In the genomic region with DNA sequence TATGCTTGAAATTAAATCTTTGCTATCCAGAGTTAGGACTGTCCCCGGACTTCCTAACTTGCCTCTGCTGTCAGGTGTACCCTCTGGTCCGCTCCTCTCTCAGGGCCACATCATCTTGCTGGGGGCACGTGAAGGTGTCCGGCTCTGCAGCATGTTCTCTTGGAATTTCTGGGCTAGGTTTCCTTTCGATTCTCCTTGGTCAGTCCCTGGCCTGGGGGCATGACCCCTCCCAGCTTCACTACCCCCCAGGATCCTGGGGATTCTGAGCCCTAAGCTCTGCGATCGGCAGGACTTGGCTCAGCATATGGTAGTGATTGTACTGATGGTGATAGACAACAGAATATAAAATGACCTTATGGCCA, we compare ENCODE assay signal across 9 cellular contexts. TPM values are rescaled to one million over a fixed set of nuclear protein-coding genes. Genes with fewer than 3 reads are reported as not detected.
A peak's percentile ranks its signal among the peaks of the same experiment; 100 is the strongest.
DNase-seq lines count a peak whose midpoint lies in the region; ATAC-seq, FAIRE-seq and TF ChIP-seq lines count a peak whose summit lies in the region.
"Had no signal": no experiment of that assay in that cellular context is flagged by ENCODE, and none has a peak within 500 bp of the region (broad histone marks: within the 10 kb centered on the region; RNA-seq: fewer than 3 reads in every experiment).

No MANE protein-coding gene starts in this region.

- CTCF ChIA-PET in CD8-positive, alpha-beta memory T cell (lab: Charles Lee) = interaction anchor here (1.1 to 1.6 kb wide), 5 partner anchors 9 to 67 kb away, joined by 3 to 9 read pairs (median 4); a partner anchor contains a TSS

- H3K4me1 Mint-ChIP-seq in CD8-positive, alpha-beta memory T cell = peaks cover 27 to 31% (median 30%) of the 10 kb centered on the region in 3 donors

- POLR2A ChIA-PET in CD8-positive, alpha-beta memory T cell (lab: Charles Lee) = interaction anchor here (1.5 kb wide), 2 partner anchors 9 to 187 kb away, joined by 3 to 8 read pairs; a partner anchor contains a TSS

- no peaks in the 10 kb centered on the region for H3K27me3 Mint-ChIP-seq in CD8-positive, alpha-beta memory T cell

- no peaks in the 10 kb centered on the region for H3K27me3 ChIP-seq in CD8-positive, alpha-beta memory T cell (ENCODE audit: insufficient read depth, low read length, poor library complexity, severe bottlenecking)
- H3K27me3 ChIP-seq in OCI-LY3 (ENCODE audit: low read depth, low read length) = no peaks in the 10 kb centered on the region
- H3K27me3 ChIP-seq in endocrine pancreas (ENCODE audit: control insufficient read depth, insufficient read depth, low read length) = no peaks in the 10 kb centered on the region
- H3K27me3 ChIP-seq in pancreas = no peaks in the 10 kb centered on the region

- peak overlapping the region; percentile 67 for H3K4me3 ChIP-seq in CD8-positive, alpha-beta memory T cell (ENCODE audit: low read length)
- H3K4me3 ChIP-seq in OCI-LY3 (ENCODE audit: low read length) (peak overlapping the region; percentile 77), endocrine pancreas (ENCODE audit: control insufficient read depth, insufficient read depth, low read length) (peak overlapping the region; percentile 32), pancreas (peak overlapping the region; percentile 27 to 50 (median 36))

- no peaks in the 10 kb centered on the region for H3K79me2 ChIP-seq in OCI-LY3 (ENCODE audit: low read length)

- peak overlapping the region; percentile 98 for H3K4me2 ChIP-seq in OCI-LY3 (ENCODE audit: low read length)

- no peaks in the 10 kb centered on the region for H3K36me3 ChIP-seq in CD8-positive, alpha-beta memory T cell (ENCODE audit: insufficient read depth, low read length)
- H3K36me3 ChIP-seq in OCI-LY3 (replicated peaks; ENCODE audit: low read depth, low read length) = peaks cover 3% of the 10 kb centered on the region
- H3K36me3 ChIP-seq in endocrine pancreas (ENCODE audit: control insufficient read depth, insufficient read depth, low read length) = no peaks in the 10 kb centered on the region
- no peaks in the 10 kb centered on the region for H3K36me3 ChIP-seq in pancreas

- no peaks in the 10 kb centered on the region for H4K20me1 ChIP-seq in OCI-LY3 (ENCODE audit: insufficient read depth, low read length)

- no peaks in the 10 kb centered on the region for H3K9me3 Mint-ChIP-seq in CD8-positive, alpha-beta memory T cell

- no peak for FAIRE-seq in pancreas (lab: Jason Lieb, UNC)
- no peak for FAIRE-seq in H54 (lab: Jason Lieb, UNC)
- FAIRE-seq: islet of Langerhans had no signal

- peaks cover 24% of the 10 kb centered on the region for H3K4me1 ChIP-seq in CD8-positive, alpha-beta memory T cell (ENCODE audit: insufficient read depth, low read length)
- H3K4me1 ChIP-seq in OCI-LY3 (ENCODE audit: low read length) (peaks cover 40% of the 10 kb centered on the region), endocrine pancreas (ENCODE audit: control insufficient read depth, insufficient read depth, low read length) (no peaks in the 10 kb centered on the region), pancreas (peaks cover 0 to 11% (median 0%) of the 10 kb centered on the region in 3 donors)

- peak overlapping the region; percentile 85 to 97 (median 93) for H3K27ac Mint-ChIP-seq in CD8-positive, alpha-beta memory T cell

- H3K4me3 Mint-ChIP-seq in CD8-positive, alpha-beta memory T cell = peak overlapping the region; percentile 87 to 92 (median 90)

- ATAC-seq in pancreas (peak in 1 of 4 donors; percentile 1), GM21447 (IDR thresholded peaks at IDR 0.05; ENCODE audit: unreplicated experiment) (no peak), HG02571 (IDR thresholded peaks at IDR 0.05; ENCODE audit: unreplicated experiment) (no peak)

- DNase-seq in CD8-positive, alpha-beta memory T cell = no peak
- DNase-seq in pancreas (peak in 2 of 6 donors; percentile 26 to 35), DMS153 (lab: John Stamatoyannopoulos, UW) (no peak), H54 (ENCODE audit: insufficient read length, low spot score) (no peak)

- 0 out of 2 replicates have a peak overlapping the region, but pooled peaks have one; percentile 6 for H2AFZ ChIP-seq in OCI-LY3 (ENCODE audit: low read depth, low read length)

- H3K9ac ChIP-seq in OCI-LY3 (ENCODE audit: low read length) (peak overlapping the region; percentile 78), endocrine pancreas (ENCODE audit: control insufficient read depth, insufficient read depth, low read length) (peak overlapping the region; percentile 57)

- H3K27ac ChIP-seq in CD8-positive, alpha-beta memory T cell (ENCODE audit: low read depth, low read length) = peak overlapping the region; percentile 74
- H3K27ac ChIP-seq in OCI-LY3 (ENCODE audit: low read length) (peak overlapping the region; percentile 72), pancreas (peak overlapping the region; percentile 58 to 80 (median 76))

- TF ChIP-seq POLR2A in H54 (IDR thresholded peaks at IDR 0.05; ENCODE audit: low read depth, low read length) = no peak

- intact Hi-C loops in pancreas (cut with DNase I) = no loop called here

- no peaks in the 10 kb centered on the region for H3K9me3 ChIP-seq in CD8-positive, alpha-beta memory T cell (ENCODE audit: low read length)
- H3K9me3 ChIP-seq in OCI-LY3 (ENCODE audit: insufficient read depth, low read length) (no peaks in the 10 kb centered on the region), endocrine pancreas (ENCODE audit: control insufficient read depth, low read length) (no peaks in the 10 kb centered on the region), pancreas (no peaks in the 10 kb centered on the region)

- H3K36me3 Mint-ChIP-seq in CD8-positive, alpha-beta memory T cell = peaks cover 0 to 5% (median 0%) of the 10 kb centered on the region in 3 donors

- 67 to 74% methylated on average over 7 of the region's 7 CpGs for WGBS in pancreas, 2 donors

- TF ChIP-seq CTCF in OCI-LY3 (IDR thresholded peaks at IDR 0.05; ENCODE audit: low read depth, low read length) (no peak), pancreas (IDR thresholded peaks at IDR 0.05) (no peak)

RNA-seq across cellular contexts. Expression of a gene that starts 5.1 kb away (rescaled TPM):
- 100 to 1,000 TPM; 478 to 484 TPM for total RNA-seq in CD8-positive, alpha-beta memory T cell
- 213 TPM for polyA plus RNA-seq in CD8-positive, alpha-beta memory T cell
- total RNA-seq in pancreas = 100 to 1,000 TPM in 2 of 6 donors, 10 to 100 TPM in 4; 50.5 to 119 (median 70.9) TPM
- polyA plus RNA-seq in pancreas = 10 to 100 TPM; 51.1 to 73.0 TPM

RNA-seq across cellular contexts. Expression of a gene that starts 44.3 kb away (rescaled TPM):
- 10 to 100 TPM; 40.0 to 46.2 TPM for total RNA-seq in CD8-positive, alpha-beta memory T cell
- polyA plus RNA-seq in CD8-positive, alpha-beta memory T cell = 19.9 TPM
- 1 to 10 TPM; 4.2 to 8.3 (median 5.5) TPM for total RNA-seq in pancreas
- polyA plus RNA-seq in pancreas = 10 to 100 TPM; 10.8 to 11.2 TPM

Comparison
In these comparisons a context has a peak if more than half of its experiments do, and no peak if none do; other contexts are left out.
1. RNA of a gene that starts 44.3 kb away (total RNA-seq): 40.0 to 46.2 TPM in CD8-positive, alpha-beta memory T cell; 4.2 to 8.3 TPM in pancreas; every median in the first group is over 4 times any median in the second.
2. Peak in every context shown above with its lines, with median percentiles within 50 percentile points of each other: H3K27ac ChIP-seq and H3K4me3 ChIP-seq.